Comparison of ENCODE assay signal across 18 cellular contexts in the genomic region with DNA sequence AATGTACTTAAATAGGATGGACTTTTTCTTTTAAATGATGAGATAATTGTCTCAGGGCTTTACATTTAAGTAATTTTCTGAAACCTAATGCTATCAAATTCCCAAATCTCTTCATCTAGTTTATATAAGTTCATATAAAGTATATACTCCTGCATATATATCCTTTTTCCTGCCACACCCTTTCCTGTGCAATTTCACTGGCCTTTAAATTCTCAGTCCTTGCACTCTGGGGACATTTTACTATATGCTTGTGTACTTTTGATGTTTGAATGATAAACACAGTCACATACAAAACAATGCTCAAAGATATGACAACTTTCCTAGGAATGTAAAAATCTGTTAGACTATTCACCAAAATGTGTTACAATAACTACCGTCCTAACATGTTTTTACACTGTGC.
A peak's percentile ranks its signal among the peaks of the same experiment; 100 is the strongest.
DNase-seq lines count a peak whose midpoint lies in the region; ATAC-seq and TF ChIP-seq lines count a peak whose summit lies in the region.
"Had no signal": no experiment of that assay in that cellular context is flagged by ENCODE, and none has a peak within 500 bp of the region (broad histone marks: within the 10 kb centered on the region; RNA-seq: fewer than 3 reads in every experiment).

No MANE protein-coding gene starts in this region.

- CTCF ChIA-PET in PC-3 (lab: Charles Lee), result no interaction called here

- H3K4me3 ChIP-seq in GM23248, result no peak overlapping the region
- H3K4me3 ChIP-seq in PC-3 (ENCODE audit: low read length), result no peak overlapping the region
- H3K4me3 ChIP-seq in endodermal cell (ENCODE audit: low read length), result no peak overlapping the region
- H3K4me3 ChIP-seq: BLaER1 treated with 17β-estradiol and CSF1 and Interleukin-3, amounts not matched to agents 10 nM and 100 nM had no signal

- no peaks in the 10 kb centered on the region for H3K9me3 Mint-ChIP-seq in endodermal cell
- H3K9me3 Mint-ChIP-seq: CD4-positive, alpha-beta T cell; CD8-positive, alpha-beta T cell had no signal

- H3K4me2 ChIP-seq in GM23248 (ENCODE audit: unreplicated experiment), result no peak overlapping the region
- H3K4me2 ChIP-seq in PC-3 (ENCODE audit: low read length), result no peak overlapping the region
- H3K4me2 ChIP-seq: BLaER1 treated with 17β-estradiol and CSF1 and Interleukin-3, amounts not matched to agents 10 nM and 100 nM had no signal

- H3K9me2 ChIP-seq in GM23248 (ENCODE audit: insufficient read depth) (no peaks in the 10 kb centered on the region), PC-3 (replicated peaks; ENCODE audit: low read length) (no peaks in the 10 kb centered on the region)

- H3K27me3 Mint-ChIP-seq in endodermal cell (ENCODE audit: insufficient read depth), result no peaks in the 10 kb centered on the region
- H3K27me3 Mint-ChIP-seq: B cell; CD4-positive, alpha-beta T cell had no signal

- DNase-seq in GM23248, result no peak
- DNase-seq in PC-3, result peak; percentile 25
- DNase-seq in left colon, result no peak
- no peak for DNase-seq in endodermal cell
- no peak for DNase-seq in germinal center (ENCODE audit: low spot score)
- no peak for DNase-seq in hepatic stellate cell (ENCODE audit: low spot score)
- DNase-seq: 8988T; AML-193; Caco-2; Calu3; CD4-positive, alpha-beta T cell; CD8-positive, alpha-beta T cell; DMS79 treated with DMSO at 0.1 percent for 48 hours; GF-D8 had no signal

- H3K36me3 Mint-ChIP-seq in endodermal cell (ENCODE audit: low read depth), result no peaks in the 10 kb centered on the region
- H3K36me3 Mint-ChIP-seq: CD8-positive, alpha-beta T cell had no signal

- no peak overlapping the region for H3K4me3 Mint-ChIP-seq in endodermal cell
- H3K4me3 Mint-ChIP-seq: B cell; CD4-positive, alpha-beta T cell; CD8-positive, alpha-beta T cell had no signal

- peak; percentile 94 for ATAC-seq in PC-3
- ATAC-seq in left colon, result peak; percentile 58
- ATAC-seq in GM21737 (IDR thresholded peaks at IDR 0.05; ENCODE audit: unreplicated experiment), result no peak
- ATAC-seq: CD8-positive, alpha-beta T cell had no signal

- H3K9ac ChIP-seq in GM23248, result no peak overlapping the region
- H3K9ac ChIP-seq in PC-3 (ENCODE audit: low read length), result no peak overlapping the region
- H3K9ac ChIP-seq in endodermal cell (ENCODE audit: extremely low read depth, low read length, poor library complexity, severe bottlenecking), result no peak overlapping the region
- H3K9ac ChIP-seq: BLaER1 treated with 17β-estradiol and CSF1 and Interleukin-3, amounts not matched to agents 10 nM and 100 nM had no signal

- H2AFZ ChIP-seq in GM23248 (peak overlapping the region; percentile 6; the same call in 1 of the 2 replicates), PC-3 (ENCODE audit: low read length) (no peak overlapping the region)

- no peak for TF ChIP-seq CTCF in PC-3 (conservative IDR thresholded peaks at IDR 0.05; ENCODE audit: low read depth, low read length)
- TF ChIP-seq CTCF in endodermal cell (conservative IDR thresholded peaks at IDR 0.05), result no peak

- H3K27me3 ChIP-seq in GM23248 (replicated peaks; ENCODE audit: insufficient read depth) (no peaks in the 10 kb centered on the region), PC-3 (ENCODE audit: low read length) (no peaks in the 10 kb centered on the region), endodermal cell (ENCODE audit: control insufficient read depth, insufficient read depth, low read length, poor library complexity, severe bottlenecking) (no peaks in the 10 kb centered on the region)
- H3K27me3 ChIP-seq: BLaER1 treated with 17β-estradiol and CSF1 and Interleukin-3, amounts not matched to agents 10 nM and 100 nM had no signal

- H3K4me1 Mint-ChIP-seq in endodermal cell, result no peaks in the 10 kb centered on the region
- H3K4me1 Mint-ChIP-seq: B cell had no signal

- H3K79me2 ChIP-seq in GM23248 (ENCODE audit: insufficient read depth), result no peaks in the 10 kb centered on the region
- H3K79me2 ChIP-seq in PC-3 (ENCODE audit: low read length), result no peaks in the 10 kb centered on the region

- 87 to 92% methylated on average over 1 of the region's 1 CpG for WGBS in GM23248 (ENCODE audit: low coverage in 1 of 2, low lambda C conversion rate in 2 of 2, missing lambda C conversion rate in 2 of 2), 2 experiments
- WGBS in endodermal cell (ENCODE audit: insufficient coverage in 1 of 2, insufficient read length in 1 of 2), 2 experiments, result 100% methylated on average over 1 of the region's 1 CpG

- H4K20me1 ChIP-seq in GM23248 (ENCODE audit: insufficient read depth) (no peaks in the 10 kb centered on the region), PC-3 (ENCODE audit: low read length) (no peaks in the 10 kb centered on the region)
- H4K20me1 ChIP-seq: BLaER1 treated with 17β-estradiol and CSF1 and Interleukin-3, amounts not matched to agents 10 nM and 100 nM had no signal

- intact Hi-C loops in PC-3 (cut with micrococcal nuclease) (loop anchor here (10.0 kb wide), 1 partner anchor 239 kb away; no protein-coding TSS in a partner anchor), left colon (cut with DNase I, micrococcal nuclease) (no loop called here)

- BruUV-seq in PC-3 (replicated peaks; lab: Mats Ljungman, UMichigan), result no TSS peak

- no peaks in the 10 kb centered on the region for H3K36me3 ChIP-seq in GM23248 (ENCODE audit: low read depth)
- H3K36me3 ChIP-seq in PC-3 (ENCODE audit: low read depth, low read length), result no peaks in the 10 kb centered on the region
- no peaks in the 10 kb centered on the region for H3K36me3 ChIP-seq in endodermal cell (ENCODE audit: control insufficient read depth, insufficient read depth, low read length)
- H3K36me3 ChIP-seq: BLaER1 treated with 17β-estradiol and CSF1 and Interleukin-3, amounts not matched to agents 10 nM and 100 nM had no signal

- in situ Hi-C loops in GM23248 (cut with MboI), result no loop called here

- H3K27ac ChIP-seq in GM23248 (no peak overlapping the region), PC-3 (ENCODE audit: low read length) (no peak overlapping the region), endodermal cell (ENCODE audit: low read depth, low read length) (no peak overlapping the region)
- H3K27ac ChIP-seq: BLaER1 treated with 17β-estradiol and CSF1 and Interleukin-3, amounts not matched to agents 10 nM and 100 nM; C4-2B had no signal

- H3F3A ChIP-seq in GM23248 (ENCODE audit: insufficient read depth), result no peaks in the 10 kb centered on the region
- H3F3A ChIP-seq in PC-3 (ENCODE audit: low read length, unreplicated experiment), result no peaks in the 10 kb centered on the region

- no peak overlapping the region for H3K27ac Mint-ChIP-seq in endodermal cell
- H3K27ac Mint-ChIP-seq: B cell; CD4-positive, alpha-beta T cell; CD8-positive, alpha-beta T cell had no signal

- H3K4me1 ChIP-seq in GM23248 (ENCODE audit: insufficient read depth) (no peaks in the 10 kb centered on the region), PC-3 (ENCODE audit: insufficient read depth, low read length) (no peaks in the 10 kb centered on the region), endodermal cell (ENCODE audit: control insufficient read depth, insufficient read depth, low read length) (no peaks in the 10 kb centered on the region)
- H3K4me1 ChIP-seq: Caco-2 had no signal

- POLR2A ChIA-PET in PC-3 (lab: Charles Lee; ENCODE audit: unreplicated experiment), result no interaction called here

- no peaks in the 10 kb centered on the region for H3K9me3 ChIP-seq in GM23248 (ENCODE audit: low read depth)
- no peaks in the 10 kb centered on the region for H3K9me3 ChIP-seq in PC-3 (ENCODE audit: low read length)
- H3K9me3 ChIP-seq in endodermal cell (ENCODE audit: control insufficient read depth, low read length), result no peaks in the 10 kb centered on the region
- H3K9me3 ChIP-seq: BLaER1 treated with 17β-estradiol and CSF1 and Interleukin-3, amounts not matched to agents 10 nM and 100 nM; Caco-2 had no signal
